Comparison of ENCODE assay signal across 8 cellular contexts in genomic region chr1:59926381-59927243, GRCh38. TPM values are rescaled to one million over a fixed set of nuclear protein-coding genes. Genes with fewer than 3 reads are reported as not detected.
DNase-seq lines count a peak whose midpoint lies in the region; ATAC-seq and TF ChIP-seq lines count a peak whose summit lies in the region.

CYP2J2 (minus strand) TSS chr1:59926773; CDS start chr1:59926746, 27 bp downstream.

- no peak within 1 kb of the TSS for H3K27ac Mint-ChIP-seq in nephron progenitor cell

- H3K4me3 ChIP-seq in GM12875 (ENCODE audit: low read depth, low read length): peak within 1 kb of the TSS; percentile 18
- peak within 1 kb of the TSS; percentile 45 for H3K4me3 ChIP-seq in fibroblast of villous mesenchyme (ENCODE audit: low read depth, low read length)
- peak within 1 kb of the TSS; percentile 27 to 53 for H3K4me3 ChIP-seq in testis

- H3K27me3 Mint-ChIP-seq in activated T-cell treated with anti-CD3 and anti-CD28 coated beads, Interleukin-2, amount 50 U/mL, for 4 hours (ENCODE audit: low read depth): peaks cover 33% of the 10 kb centered on the region
- H3K27me3 Mint-ChIP-seq in nephron progenitor cell (ENCODE audit: low read depth, poor library complexity): peaks cover 80% of the 10 kb centered on the region

- H3K4me1 Mint-ChIP-seq in activated T-cell treated with anti-CD3 and anti-CD28 coated beads, Interleukin-2, amount 50 U/mL, for 4 hours (ENCODE audit: low read depth): peaks cover 13% of the 10 kb centered on the region
- H3K4me1 Mint-ChIP-seq in nephron progenitor cell: no peaks in the 10 kb centered on the region

- no peaks in the 10 kb centered on the region for H3K4me1 ChIP-seq in testis

- peaks cover 14% of the 10 kb centered on the region for H3K9me3 Mint-ChIP-seq in activated T-cell treated with anti-CD3 and anti-CD28 coated beads, Interleukin-2, amount 50 U/mL, for 4 hours
- H3K9me3 Mint-ChIP-seq in nephron progenitor cell: peaks cover 27% of the 10 kb centered on the region

- 4 to 5% methylated on average over 22 to 43 of the region's 43 CpGs for WGBS in testis, 2 donors

- H3K9me3 ChIP-seq in testis: no peaks in the 10 kb centered on the region

- no peaks in the 10 kb centered on the region for H3K27me3 ChIP-seq in testis

- peak within 1 kb of the TSS; percentile 82 for H3K4me3 Mint-ChIP-seq in activated T-cell treated with anti-CD3 and anti-CD28 coated beads, Interleukin-2, amount 50 U/mL, for 4 hours
- H3K4me3 Mint-ChIP-seq in nephron progenitor cell: peak within 1 kb of the TSS; percentile 75

- no peak within 1 kb of the TSS for H3K27ac ChIP-seq in testis

- H3K36me3 ChIP-seq in testis (ENCODE audit: low read depth, missing control alignments): no peaks in the 10 kb centered on the region

- TF ChIP-seq CTCF in GM12875 (IDR thresholded peaks at IDR 0.05; ENCODE audit: borderline replicate concordance, insufficient read depth, low read depth, low read length) (no peak), fibroblast of villous mesenchyme (IDR thresholded peaks at IDR 0.05; ENCODE audit: insufficient read depth, low read depth, low read length) (no peak), nephron progenitor cell (IDR thresholded peaks at IDR 0.05) (no peak), testis (IDR thresholded peaks at IDR 0.05) (no peak)

- no peak for TF ChIP-seq POLR2A in testis (IDR thresholded peaks at IDR 0.05)

- DNase-seq in NCI-H510A treated with DMSO at 0.1 percent for 48 hours (lab: John Stamatoyannopoulos, UW) (peak; percentile 80), fibroblast of villous mesenchyme (ENCODE audit: low read depth) (peak; percentile 7), nephron progenitor cell (peak; percentile 80), testis (peak; percentile 63)
- DNase-seq in activated T-cell treated with anti-CD3 and anti-CD28 coated beads, Interleukin-2, amount 50 U/mL, for 4 hours: peak; percentile 22

- peak; percentile 80 for ATAC-seq in HG02840 (IDR thresholded peaks at IDR 0.05; ENCODE audit: low FRiP score, unreplicated experiment)
- peak; percentile 93 to 98 for ATAC-seq in activated T-cell treated with anti-CD3 and anti-CD28 coated beads, Interleukin-2, amount 50 U/mL, for 4 hours
- ATAC-seq in HG03520 (IDR thresholded peaks at IDR 0.05; ENCODE audit: unreplicated experiment): no peak

- H3K36me3 Mint-ChIP-seq in activated T-cell treated with anti-CD3 and anti-CD28 coated beads, Interleukin-2, amount 50 U/mL, for 4 hours (ENCODE audit: insufficient read depth): peaks cover 3% of the 10 kb centered on the region
- no peaks in the 10 kb centered on the region for H3K36me3 Mint-ChIP-seq in nephron progenitor cell (ENCODE audit: low read depth)

- intact Hi-C loops in testis (cut with DNase I; ENCODE audit: low total_unique reads): no loop called here

RNA-seq across cellular contexts. Expression of gene CYP2J2, which starts in this region (rescaled TPM):
- 1 to 10 TPM in 2 of 3 donors, under 1 TPM in 1; 0.52 to 1.3 (median 1.1) TPM for total RNA-seq in activated T-cell treated with anti-CD3 and anti-CD28 coated beads, Interleukin-2, amount 50 U/mL, for 4 hours
- total RNA-seq in fibroblast of villous mesenchyme (under 0.01 TPM in 1 of 2 replicates, not detected in the other), testis (1 to 10 TPM; 2.7 to 3.1 TPM)
- polyA plus RNA-seq in testis (ENCODE audit: insufficient read depth, low read depth, low replicate concordance): 8.1 TPM

Comparison
In these comparisons a context has a peak if more than half of its experiments do, and no peak if none do; other contexts are left out.
1. Peak in DNase-seq and H3K4me3 ChIP-seq in fibroblast of villous mesenchyme; RNA of the gene not detected or under 1 TPM.
2. DNase-seq: peak in every context shown above with its lines; median percentile 80 in NCI-H510A treated with DMSO at 0.1 percent for 48 hours; 80 in nephron progenitor cell; 63 in testis; 22 in activated T-cell treated with anti-CD3 and anti-CD28 coated beads, Interleukin-2, amount 50 U/mL, for 4 hours; 7 in fibroblast of villous mesenchyme.